8 cellular contexts compared by ENCODE assay signal in genomic region chr1:157878059-157878458, GRCh38. TPM values are rescaled to one million over a fixed set of nuclear protein-coding genes. Genes with fewer than 3 reads are reported as not detected.
DNase-seq lines count a peak whose midpoint lies in the region; ATAC-seq and TF ChIP-seq lines count a peak whose summit lies in the region.

No MANE protein-coding gene starts in this region.

- intact Hi-C loops in body of pancreas (cut with DNase I), result no loop called here
- intact Hi-C loops in aorta (cut with DNase I), result no loop called here

- WGBS in body of pancreas, 2 donors, result 29 to 34% methylated on average over 3 to 4 of the region's 4 CpGs
- 31 to 47% methylated on average over 4 of the region's 4 CpGs for WGBS in aorta, 2 donors

- peak; percentile 34 for DNase-seq in GM03348 (ENCODE audit: low spot score)
- DNase-seq in NCI-H1105 (lab: John Stamatoyannopoulos, UW), result peak; percentile 33
- DNase-seq in body of pancreas, result no peak
- no peak for DNase-seq in memory B cell (ENCODE audit: low spot score in 2 of 2)
- DNase-seq in aorta, result no peak
- DNase-seq in NCI-H2081 treated with DMSO at 0.1 percent for 48 hours (lab: John Stamatoyannopoulos, UW), result no peak
- no peak for DNase-seq in NCI-H2196 treated with DMSO at 0.1 percent for 48 hours (lab: John Stamatoyannopoulos, UW; ENCODE audit: unreplicated experiment)

- H3K27me3 ChIP-seq in body of pancreas (no peaks in the 10 kb centered on the region), aorta (ENCODE audit: control insufficient read depth in 1 of 2, insufficient read depth in 2 of 2, low read length in 1 of 2) (peaks cover 0 to 2% of the 10 kb centered on the region in 2 donors)

- peaks cover 19% of the 10 kb centered on the region for H3K4me1 Mint-ChIP-seq in memory B cell

- H3K27ac ChIP-seq in body of pancreas (no peak overlapping the region), aorta (ENCODE audit: low read depth in 1 of 2, low read length in 2 of 2) (no peak overlapping the region)

- no peak for TF ChIP-seq POLR2A in body of pancreas (IDR thresholded peaks at IDR 0.05)

- ATAC-seq in body of pancreas (no peak), memory B cell (ENCODE audit: low read depth) (peak; percentile 49), aorta (ENCODE audit: low FRiP score) (no peak), GM21515 (IDR thresholded peaks at IDR 0.05; ENCODE audit: unreplicated experiment) (no peak)

- H3K4me3 Mint-ChIP-seq in memory B cell, result no peak overlapping the region

- H3K36me3 ChIP-seq in body of pancreas (replicated peaks in 1 of 2; ENCODE audit: insufficient read depth in 1 of 2, low read depth in 2 of 2) (no peaks in the 10 kb centered on the region), aorta (ENCODE audit: control insufficient read depth in 1 of 2, insufficient read depth in 2 of 2, low read length in 1 of 2) (no peaks in the 10 kb centered on the region)

- no peaks in the 10 kb centered on the region for H3K9me3 Mint-ChIP-seq in memory B cell

- peak overlapping the region; percentile 11 for H3K27ac Mint-ChIP-seq in memory B cell

- H3K4me3 ChIP-seq in body of pancreas, result no peak overlapping the region
- H3K4me3 ChIP-seq in aorta (ENCODE audit: low read length in 2 of 2), result no peak overlapping the region

- no peaks in the 10 kb centered on the region for H3K27me3 Mint-ChIP-seq in memory B cell

- TF ChIP-seq CTCF in body of pancreas (IDR thresholded peaks at IDR 0.05), result peak in 4 of 7 experiments; percentile 18 to 34 (median 22)

- H3K4me1 ChIP-seq in body of pancreas (no peaks in the 10 kb centered on the region), aorta (ENCODE audit: control insufficient read depth in 1 of 2, insufficient read depth in 2 of 2, low read length in 2 of 2) (no peaks in the 10 kb centered on the region)

- no peaks in the 10 kb centered on the region for H3K36me3 Mint-ChIP-seq in memory B cell

- H3K9me3 ChIP-seq in body of pancreas, result no peaks in the 10 kb centered on the region
- H3K9me3 ChIP-seq in aorta (ENCODE audit: control insufficient read depth, low read length), result no peaks in the 10 kb centered on the region

RNA-seq across cellular contexts. Expression of gene CD5L, which starts 36.5 kb away (rescaled TPM):
- total RNA-seq in body of pancreas (not detected), aorta (1 to 10 TPM in 1 of 2 donors, not detected in 1; 1.0 TPM)
- polyA plus RNA-seq in aorta, result not detected

RNA-seq across cellular contexts. Expression of gene FCRL1, which starts 58.1 kb away (rescaled TPM):
- total RNA-seq in body of pancreas, result not detected
- total RNA-seq in aorta, result 1 to 10 TPM in 1 of 2 donors, under 1 TPM in 1; 0.19 to 1.2 TPM
- polyA plus RNA-seq in aorta, result not detected

Comparison
In these comparisons a context has a peak if more than half of its experiments do, and no peak if none do; other contexts are left out.
1. DNase-seq: peak in GM03348 (single experiment) and NCI-H1105 (single experiment); none in body of pancreas (0 of 4), memory B cell (0 of 2), aorta (0 of 2), NCI-H2081 treated with DMSO at 0.1 percent for 48 hours (single experiment) and NCI-H2196 treated with DMSO at 0.1 percent for 48 hours (single experiment).